14 cellular contexts compared by ENCODE assay signal in genomic region chr1:58845947-58846346, GRCh38.
"Had no signal": no experiment of that assay in that cellular context is flagged by ENCODE, and none has a peak within 500 bp of the region (broad histone marks: within the 10 kb centered on the region; RNA-seq: fewer than 3 reads in every experiment).

No MANE protein-coding gene starts in this region.

- H3K36me3 Mint-ChIP-seq: activated naive CD4-positive, alpha-beta T cell treated with anti-CD3 and anti-CD28 coated beads, Interleukin-2, amount 50 U/mL, for 72 hours; brain; type B pancreatic cell had no signal

- DNase-seq: activated effector memory CD4-positive, alpha-beta T cell treated with Interleukin-2 at 50 U/mL for 16 hours; amygdala; cortex of kidney; effector memory CD4-positive, alpha-beta T cell; sigmoid colon; stimulated activated CD4-positive, alpha-beta T cell treated with anti-CD3 and anti-CD28 coated beads, Interleukin-2, amount 100 ng/mL, for 24 hours; stimulated activated naive CD4-positive, alpha-beta T cell; substantia nigra had no signal

- ATAC-seq: activated CD4-positive, CD25-positive, alpha-beta regulatory T cell treated with anti-CD3 and anti-CD28 coated beads, Interleukin-2, amount 50 U/mL, for 24 hours; activated naive CD4-positive, alpha-beta T cell treated with anti-CD3 and anti-CD28 coated beads, Interleukin-2, amount 50 U/mL, for 72 hours; gastroesophageal sphincter had no signal

- H3K4me3 Mint-ChIP-seq: brain; central memory CD8-positive, alpha-beta T cell; type B pancreatic cell had no signal

- H3K27me3 Mint-ChIP-seq: central memory CD8-positive, alpha-beta T cell; type B pancreatic cell had no signal

- H3K9me3 Mint-ChIP-seq: activated naive CD4-positive, alpha-beta T cell treated with anti-CD3 and anti-CD28 coated beads, Interleukin-2, amount 50 U/mL, for 72 hours; brain; central memory CD8-positive, alpha-beta T cell had no signal

- H3K27ac Mint-ChIP-seq: activated naive CD4-positive, alpha-beta T cell treated with anti-CD3 and anti-CD28 coated beads, Interleukin-2, amount 50 U/mL, for 72 hours; brain; type B pancreatic cell had no signal
